1 cellular context compared by ENCODE assay signal in the genomic region with DNA sequence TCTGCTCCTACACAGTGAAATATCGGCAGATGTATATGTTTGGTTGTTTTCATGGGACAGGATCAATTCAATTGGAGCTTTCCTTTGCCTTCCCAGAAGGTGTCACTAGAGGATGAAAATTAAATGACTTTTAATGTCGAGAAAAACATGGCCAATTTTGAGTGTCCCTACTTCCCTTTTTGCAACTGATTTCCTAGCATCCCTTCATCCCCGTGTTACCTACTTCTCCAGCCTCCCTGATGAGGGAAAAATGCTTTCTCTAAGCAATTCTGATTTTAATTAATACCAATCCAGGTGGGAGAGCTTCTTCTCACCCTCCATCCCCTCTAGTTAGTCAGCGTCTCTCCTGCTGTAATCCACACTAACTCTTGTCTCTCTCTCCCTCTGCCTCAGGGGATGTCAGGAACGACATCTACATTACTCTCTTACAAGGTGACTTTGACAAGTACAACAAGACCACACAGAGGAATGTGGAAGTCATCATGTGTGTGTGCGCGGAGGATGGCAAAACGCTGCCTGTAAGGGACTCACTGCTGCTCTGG.
TF ChIP-seq lines count a peak whose summit lies in the region.

No MANE protein-coding gene starts in this region.

TF ChIP-seq in GM12878, 131 proteins besides CTCF, POLR2A, EP300 and RAD21:
- TF ChIP-seq, protein P1, sequence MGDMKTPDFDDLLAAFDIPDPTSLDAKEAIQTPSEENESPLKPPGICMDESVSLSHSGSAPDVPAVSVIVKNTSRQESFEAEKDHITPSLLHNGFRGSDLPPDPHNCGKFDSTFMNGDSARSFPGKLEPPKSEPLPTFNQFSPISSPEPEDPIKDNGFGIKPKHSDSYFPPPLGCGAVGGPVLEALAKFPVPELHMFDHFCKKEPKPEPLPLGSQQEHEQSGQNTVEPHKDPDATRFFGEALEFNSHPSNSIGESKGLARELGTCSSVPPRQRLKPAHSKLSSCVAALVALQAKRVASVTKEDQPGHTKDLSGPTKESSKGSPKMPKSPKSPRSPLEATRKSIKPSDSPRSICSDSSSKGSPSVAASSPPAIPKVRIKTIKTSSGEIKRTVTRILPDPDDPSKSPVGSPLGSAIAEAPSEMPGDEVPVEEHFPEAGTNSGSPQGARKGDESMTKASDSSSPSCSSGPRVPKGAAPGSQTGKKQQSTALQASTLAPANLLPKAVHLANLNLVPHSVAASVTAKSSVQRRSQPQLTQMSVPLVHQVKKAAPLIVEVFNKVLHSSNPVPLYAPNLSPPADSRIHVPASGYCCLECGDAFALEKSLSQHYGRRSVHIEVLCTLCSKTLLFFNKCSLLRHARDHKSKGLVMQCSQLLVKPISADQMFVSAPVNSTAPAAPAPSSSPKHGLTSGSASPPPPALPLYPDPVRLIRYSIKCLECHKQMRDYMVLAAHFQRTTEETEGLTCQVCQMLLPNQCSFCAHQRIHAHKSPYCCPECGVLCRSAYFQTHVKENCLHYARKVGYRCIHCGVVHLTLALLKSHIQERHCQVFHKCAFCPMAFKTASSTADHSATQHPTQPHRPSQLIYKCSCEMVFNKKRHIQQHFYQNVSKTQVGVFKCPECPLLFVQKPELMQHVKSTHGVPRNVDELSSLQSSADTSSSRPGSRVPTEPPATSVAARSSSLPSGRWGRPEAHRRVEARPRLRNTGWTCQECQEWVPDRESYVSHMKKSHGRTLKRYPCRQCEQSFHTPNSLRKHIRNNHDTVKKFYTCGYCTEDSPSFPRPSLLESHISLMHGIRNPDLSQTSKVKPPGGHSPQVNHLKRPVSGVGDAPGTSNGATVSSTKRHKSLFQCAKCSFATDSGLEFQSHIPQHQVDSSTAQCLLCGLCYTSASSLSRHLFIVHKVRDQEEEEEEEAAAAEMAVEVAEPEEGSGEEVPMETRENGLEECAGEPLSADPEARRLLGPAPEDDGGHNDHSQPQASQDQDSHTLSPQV (IDR thresholded peaks at IDR 0.05) = peak; percentile 66; the same call in 1 of the 2 replicates
- TF ChIP-seq TBL1XR1 (IDR thresholded peaks at IDR 0.05; ENCODE audit: low read depth, low read length) (no peak), IKZF2 (IDR thresholded peaks at IDR 0.05) (peak; percentile 47 to 48; a peak in 1 of 4 replicates), SPI1 (IDR thresholded peaks at IDR 0.05; ENCODE audit: borderline replicate concordance, insufficient read depth, low read depth, low read length) (peak; percentile 48; the same call in 1 of the 2 replicates), GATAD2B (conservative IDR thresholded peaks at IDR 0.05; ENCODE audit: low read depth) (no peak), POLR2AphosphoS2 (IDR thresholded peaks at IDR 0.05; ENCODE audit: low read depth, low read length) (no peak), MTA3 (IDR thresholded peaks at IDR 0.05; ENCODE audit: borderline replicate concordance, low read length) (no peak), CBX3 (IDR thresholded peaks at IDR 0.05; ENCODE audit: borderline replicate concordance, low read depth) (no peak), IKZF1 (conservative IDR thresholded peaks at IDR 0.05) (peak; percentile 47), HDGF (IDR thresholded peaks at IDR 0.05) (peak; percentile 50; the same call in 1 of the 2 replicates), SMAD1 (IDR thresholded peaks at IDR 0.05; ENCODE audit: low read depth, partially characterized antibody) (no peak), SMAD5 (IDR thresholded peaks at IDR 0.05; ENCODE audit: low read depth) (no peak), NFYA (IDR thresholded peaks at IDR 0.05; ENCODE audit: borderline replicate concordance, low read depth, low read length) (no peak), SIX5 (IDR thresholded peaks at IDR 0.05; ENCODE audit: low read depth, low read length, severe bottlenecking) (no peak), SMC3 (IDR thresholded peaks at IDR 0.05; ENCODE audit: borderline replicate concordance, low read length) (peak; percentile 46; the same call in 1 of the 2 replicates), ZNF274 (IDR thresholded peaks at IDR 0.05; ENCODE audit: insufficient read depth, insufficient read length) (no peak), MXI1 (IDR thresholded peaks at IDR 0.05; ENCODE audit: low read depth, low read length) (no peak), NRF1 (conservative IDR thresholded peaks at IDR 0.05; ENCODE audit: low read depth, low read length) (no peak)
- TF ChIP-seq, protein P2, sequence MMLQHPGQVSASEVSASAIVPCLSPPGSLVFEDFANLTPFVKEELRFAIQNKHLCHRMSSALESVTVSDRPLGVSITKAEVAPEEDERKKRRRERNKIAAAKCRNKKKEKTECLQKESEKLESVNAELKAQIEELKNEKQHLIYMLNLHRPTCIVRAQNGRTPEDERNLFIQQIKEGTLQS (IDR thresholded peaks at IDR 0.05; ENCODE audit: borderline replicate concordance, extremely low read depth, low read depth, low read length) = no peak
- TF ChIP-seq, protein P3, sequence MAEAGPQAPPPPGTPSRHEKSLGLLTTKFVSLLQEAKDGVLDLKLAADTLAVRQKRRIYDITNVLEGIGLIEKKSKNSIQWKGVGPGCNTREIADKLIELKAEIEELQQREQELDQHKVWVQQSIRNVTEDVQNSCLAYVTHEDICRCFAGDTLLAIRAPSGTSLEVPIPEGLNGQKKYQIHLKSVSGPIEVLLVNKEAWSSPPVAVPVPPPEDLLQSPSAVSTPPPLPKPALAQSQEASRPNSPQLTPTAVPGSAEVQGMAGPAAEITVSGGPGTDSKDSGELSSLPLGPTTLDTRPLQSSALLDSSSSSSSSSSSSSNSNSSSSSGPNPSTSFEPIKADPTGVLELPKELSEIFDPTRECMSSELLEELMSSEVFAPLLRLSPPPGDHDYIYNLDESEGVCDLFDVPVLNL (IDR thresholded peaks at IDR 0.05; ENCODE audit: low read depth, low read length) = no peak
- TF ChIP-seq, protein P4, sequence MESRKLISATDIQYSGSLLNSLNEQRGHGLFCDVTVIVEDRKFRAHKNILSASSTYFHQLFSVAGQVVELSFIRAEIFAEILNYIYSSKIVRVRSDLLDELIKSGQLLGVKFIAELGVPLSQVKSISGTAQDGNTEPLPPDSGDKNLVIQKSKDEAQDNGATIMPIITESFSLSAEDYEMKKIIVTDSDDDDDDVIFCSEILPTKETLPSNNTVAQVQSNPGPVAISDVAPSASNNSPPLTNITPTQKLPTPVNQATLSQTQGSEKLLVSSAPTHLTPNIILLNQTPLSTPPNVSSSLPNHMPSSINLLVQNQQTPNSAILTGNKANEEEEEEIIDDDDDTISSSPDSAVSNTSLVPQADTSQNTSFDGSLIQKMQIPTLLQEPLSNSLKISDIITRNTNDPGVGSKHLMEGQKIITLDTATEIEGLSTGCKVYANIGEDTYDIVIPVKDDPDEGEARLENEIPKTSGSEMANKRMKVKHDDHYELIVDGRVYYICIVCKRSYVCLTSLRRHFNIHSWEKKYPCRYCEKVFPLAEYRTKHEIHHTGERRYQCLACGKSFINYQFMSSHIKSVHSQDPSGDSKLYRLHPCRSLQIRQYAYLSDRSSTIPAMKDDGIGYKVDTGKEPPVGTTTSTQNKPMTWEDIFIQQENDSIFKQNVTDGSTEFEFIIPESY (IDR thresholded peaks at IDR 0.05) = 0 out of 2 replicates have a peak, but pooled peaks have one; percentile 36
- TF ChIP-seq, protein P5, sequence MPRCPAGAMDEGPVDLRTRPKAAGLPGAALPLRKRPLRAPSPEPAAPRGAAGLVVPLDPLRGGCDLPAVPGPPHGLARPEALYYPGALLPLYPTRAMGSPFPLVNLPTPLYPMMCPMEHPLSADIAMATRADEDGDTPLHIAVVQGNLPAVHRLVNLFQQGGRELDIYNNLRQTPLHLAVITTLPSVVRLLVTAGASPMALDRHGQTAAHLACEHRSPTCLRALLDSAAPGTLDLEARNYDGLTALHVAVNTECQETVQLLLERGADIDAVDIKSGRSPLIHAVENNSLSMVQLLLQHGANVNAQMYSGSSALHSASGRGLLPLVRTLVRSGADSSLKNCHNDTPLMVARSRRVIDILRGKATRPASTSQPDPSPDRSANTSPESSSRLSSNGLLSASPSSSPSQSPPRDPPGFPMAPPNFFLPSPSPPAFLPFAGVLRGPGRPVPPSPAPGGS (IDR thresholded peaks at IDR 0.05; ENCODE audit: borderline replicate concordance, insufficient read depth, low read depth, low read length, poor library complexity, severe bottlenecking) = no peak
- TF ChIP-seq, protein P6, sequence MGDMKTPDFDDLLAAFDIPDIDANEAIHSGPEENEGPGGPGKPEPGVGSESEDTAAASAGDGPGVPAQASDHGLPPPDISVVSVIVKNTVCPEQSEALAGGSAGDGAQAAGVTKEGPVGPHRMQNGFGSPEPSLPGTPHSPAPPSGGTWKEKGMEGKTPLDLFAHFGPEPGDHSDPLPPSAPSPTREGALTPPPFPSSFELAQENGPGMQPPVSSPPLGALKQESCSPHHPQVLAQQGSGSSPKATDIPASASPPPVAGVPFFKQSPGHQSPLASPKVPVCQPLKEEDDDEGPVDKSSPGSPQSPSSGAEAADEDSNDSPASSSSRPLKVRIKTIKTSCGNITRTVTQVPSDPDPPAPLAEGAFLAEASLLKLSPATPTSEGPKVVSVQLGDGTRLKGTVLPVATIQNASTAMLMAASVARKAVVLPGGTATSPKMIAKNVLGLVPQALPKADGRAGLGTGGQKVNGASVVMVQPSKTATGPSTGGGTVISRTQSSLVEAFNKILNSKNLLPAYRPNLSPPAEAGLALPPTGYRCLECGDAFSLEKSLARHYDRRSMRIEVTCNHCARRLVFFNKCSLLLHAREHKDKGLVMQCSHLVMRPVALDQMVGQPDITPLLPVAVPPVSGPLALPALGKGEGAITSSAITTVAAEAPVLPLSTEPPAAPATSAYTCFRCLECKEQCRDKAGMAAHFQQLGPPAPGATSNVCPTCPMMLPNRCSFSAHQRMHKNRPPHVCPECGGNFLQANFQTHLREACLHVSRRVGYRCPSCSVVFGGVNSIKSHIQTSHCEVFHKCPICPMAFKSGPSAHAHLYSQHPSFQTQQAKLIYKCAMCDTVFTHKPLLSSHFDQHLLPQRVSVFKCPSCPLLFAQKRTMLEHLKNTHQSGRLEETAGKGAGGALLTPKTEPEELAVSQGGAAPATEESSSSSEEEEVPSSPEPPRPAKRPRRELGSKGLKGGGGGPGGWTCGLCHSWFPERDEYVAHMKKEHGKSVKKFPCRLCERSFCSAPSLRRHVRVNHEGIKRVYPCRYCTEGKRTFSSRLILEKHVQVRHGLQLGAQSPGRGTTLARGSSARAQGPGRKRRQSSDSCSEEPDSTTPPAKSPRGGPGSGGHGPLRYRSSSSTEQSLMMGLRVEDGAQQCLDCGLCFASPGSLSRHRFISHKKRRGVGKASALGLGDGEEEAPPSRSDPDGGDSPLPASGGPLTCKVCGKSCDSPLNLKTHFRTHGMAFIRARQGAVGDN (IDR thresholded peaks at IDR 0.05) = peak; percentile 68; the same call in 1 of the 2 replicates
- TF ChIP-seq, protein P7, sequence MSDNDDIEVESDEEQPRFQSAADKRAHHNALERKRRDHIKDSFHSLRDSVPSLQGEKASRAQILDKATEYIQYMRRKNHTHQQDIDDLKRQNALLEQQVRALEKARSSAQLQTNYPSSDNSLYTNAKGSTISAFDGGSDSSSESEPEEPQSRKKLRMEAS (IDR thresholded peaks at IDR 0.05; ENCODE audit: low read depth, low read length) = no peak
TF ChIP-seq in GM12878: peak in this region for 8.
